14 cellular contexts compared by ENCODE assay signal in the genomic region with DNA sequence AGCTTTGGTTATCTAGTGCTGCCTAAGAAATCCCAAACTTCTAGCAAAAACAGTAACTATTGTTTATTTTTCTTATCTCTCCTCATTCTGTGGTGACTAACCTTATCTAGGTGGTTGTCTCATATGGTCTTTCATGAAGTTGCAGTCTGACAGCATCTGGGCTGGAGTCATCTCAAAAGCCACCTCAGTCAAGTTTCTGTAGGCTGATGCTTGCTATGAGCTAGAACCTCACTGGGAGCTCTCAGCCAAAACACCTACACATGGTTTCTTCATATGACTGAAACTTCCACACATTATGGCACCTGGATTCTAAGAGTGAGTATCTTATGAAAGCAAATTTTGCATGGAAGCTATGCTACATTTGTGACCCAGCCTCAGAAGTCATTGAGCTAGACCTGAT.
DNase-seq lines count a peak whose midpoint lies in the region; ATAC-seq lines count a peak whose summit lies in the region.
"Had no signal": no experiment of that assay in that cellular context is flagged by ENCODE, and none has a peak within 500 bp of the region (broad histone marks: within the 10 kb centered on the region; RNA-seq: fewer than 3 reads in every experiment).

No MANE protein-coding gene starts in this region.

- H3K79me2 ChIP-seq in mesendoderm (ENCODE audit: control insufficient read depth, insufficient read depth, low read length): no peaks in the 10 kb centered on the region

- DNase-seq in activated CD4-positive, alpha-beta T cell treated with anti-CD3 and anti-CD28 coated beads for 48 hours: peak; percentile 9
- no peak for DNase-seq in activated CD4-positive, alpha-beta T cell treated with anti-CD3 and anti-CD28 coated beads, Interleukin-2, amount 50 U/mL, for 4 hours
- peak; percentile 65 for DNase-seq in mesendoderm
- DNase-seq in amygdala (lab: John Stamatoyannopoulos, UW): no peak
- DNase-seq in ecto neural progenitor cell (ENCODE audit: low spot score): no peak
- DNase-seq in DMS153 treated with DMSO at 0.1 percent for 48 hours (lab: John Stamatoyannopoulos, UW; ENCODE audit: unreplicated experiment): no peak
- DNase-seq: 8988T; activated CD4-positive, CD25-positive, alpha-beta regulatory T cell; activated effector memory CD4-positive, alpha-beta T cell treated with Interleukin-2 at 50 U/mL for 16 hours; NCI-H345; nephron progenitor cell had no signal

- no peaks in the 10 kb centered on the region for H3K79me1 ChIP-seq in mesendoderm (ENCODE audit: low read length)

- H3K56ac ChIP-seq in mesendoderm (ENCODE audit: low read length): no peak overlapping the region

- no peak overlapping the region for H3K9ac ChIP-seq in mesendoderm (ENCODE audit: low read length)

- H3K36me3 ChIP-seq in mesendoderm (ENCODE audit: control insufficient read depth, insufficient read depth, low read length): no peaks in the 10 kb centered on the region

- ATAC-seq in GM21526 (IDR thresholded peaks at IDR 0.05; ENCODE audit: low FRiP score, unreplicated experiment) (peak; percentile 94), HG03103 (IDR thresholded peaks at IDR 0.05; ENCODE audit: low read depth, unreplicated experiment) (peak; percentile 92)
- ATAC-seq: Right ventricle myocardium inferior had no signal

- no peaks in the 10 kb centered on the region for H3K27me3 ChIP-seq in mesendoderm (ENCODE audit: insufficient read depth, low read length, poor library complexity)

- no peak overlapping the region for H4K5ac ChIP-seq in mesendoderm (ENCODE audit: low read length)

- no peak overlapping the region for H3K18ac ChIP-seq in mesendoderm (ENCODE audit: low read length)

- H2AK5ac ChIP-seq in mesendoderm (ENCODE audit: low read length): no peak overlapping the region

- no peak overlapping the region for H3K4ac ChIP-seq in mesendoderm (ENCODE audit: low read depth, low read length)

- no peak overlapping the region for H2BK120ac ChIP-seq in mesendoderm (ENCODE audit: low read depth, low read length)

- no peak overlapping the region for H2BK15ac ChIP-seq in mesendoderm (replicated peaks; ENCODE audit: low read depth)

- H4K8ac ChIP-seq in mesendoderm (ENCODE audit: low read depth, low read length): no peak overlapping the region

- no peak overlapping the region for H2BK5ac ChIP-seq in mesendoderm (ENCODE audit: low read length)

- no peak overlapping the region for H3K4me2 ChIP-seq in mesendoderm (ENCODE audit: low read length)

- no peak overlapping the region for H3K4me3 ChIP-seq in mesendoderm (ENCODE audit: low read length)

- H3K27ac ChIP-seq in mesendoderm (ENCODE audit: low read depth, low read length): no peak overlapping the region

- no peak overlapping the region for H3K23ac ChIP-seq in mesendoderm (ENCODE audit: low read length)

- no peaks in the 10 kb centered on the region for H3K4me1 ChIP-seq in mesendoderm (ENCODE audit: control insufficient read depth, low read depth, low read length)

Comparison
In these comparisons a context has a peak if more than half of its experiments do, and no peak if none do; other contexts are left out.
1. DNase-seq: peak in activated CD4-positive, alpha-beta T cell treated with anti-CD3 and anti-CD28 coated beads for 48 hours (single experiment) and mesendoderm (single experiment); none in activated CD4-positive, alpha-beta T cell treated with anti-CD3 and anti-CD28 coated beads, Interleukin-2, amount 50 U/mL, for 4 hours (0 of 2), amygdala (0 of 56), ecto neural progenitor cell (single experiment) and DMS153 treated with DMSO at 0.1 percent for 48 hours (single experiment).